27 cellular contexts compared by ENCODE assay signal in genomic region chr7:22114440-22114981, GRCh38.
A peak's percentile ranks its signal among the peaks of the same experiment; 100 is the strongest.
DNase-seq lines count a peak whose midpoint lies in the region; FAIRE-seq and TF ChIP-seq lines count a peak whose summit lies in the region.
"Had no signal": no experiment of that assay in that cellular context is flagged by ENCODE, and none has a peak within 500 bp of the region (broad histone marks: within the 10 kb centered on the region; RNA-seq: fewer than 3 reads in every experiment).

No MANE protein-coding gene starts in this region.

- H3K4me3 ChIP-seq in kidney (ENCODE audit: low read length in 2 of 2) = no peak overlapping the region
- H3K4me3 ChIP-seq in vagina = no peak overlapping the region
- H3K4me3 ChIP-seq: SJCRH30 had no signal

- H3K27me3 ChIP-seq in vagina = no peaks in the 10 kb centered on the region
- H3K27me3 ChIP-seq: neutrophil had no signal

- intact Hi-C loops in kidney (cut with DNase I) (loop anchor here (5.0 kb wide), 1 partner anchor 373 kb away; no protein-coding TSS in a partner anchor), vagina (cut with DNase I) (loop anchor here (5.0 to 10.0 kb wide), 2 partner anchors 140 to 373 kb away; no protein-coding TSS in a partner anchor)

- H3K9ac ChIP-seq in kidney (ENCODE audit: low read length in 2 of 2) = no peak overlapping the region

- TF ChIP-seq CTCF in endothelial cell (IDR thresholded peaks at IDR 0.05; ENCODE audit: unreplicated experiment) (no peak), kidney (IDR thresholded peaks at IDR 0.05; ENCODE audit: borderline replicate concordance, extremely low read depth, insufficient read depth) (no peak), vagina (IDR thresholded peaks at IDR 0.05) (no peak), RWPE1 (conservative IDR thresholded peaks at IDR 0.05; ENCODE audit: low read depth) (no peak)

- CTCF ChIA-PET in RWPE1 (lab: Yijun Ruan, JAX) = no interaction called here

- H3K27ac ChIP-seq in kidney (ENCODE audit: low read depth in 2 of 2, low read length in 2 of 2) = no peak overlapping the region
- no peak overlapping the region for H3K27ac ChIP-seq in vagina
- no peak overlapping the region for H3K27ac ChIP-seq in RWPE1
- H3K27ac ChIP-seq: 22Rv1, C4-2B, neutrophil, SJCRH30 had no signal

- peak overlapping the region; percentile 63 for H3K4me3 Mint-ChIP-seq in endothelial cell (ENCODE audit: unreplicated experiment)
- H3K4me3 Mint-ChIP-seq: activated B cell treated with CpG ODN at 0.5 μM for 24 hours; activated naive CD8-positive, alpha-beta T cell treated with anti-CD3 and anti-CD28 coated beads, Interleukin-2, amount 10 ng/mL, durations not matched to agents 7 days and 5 days had no signal

- peaks cover 26% of the 10 kb centered on the region for H3K4me1 Mint-ChIP-seq in endothelial cell (ENCODE audit: unreplicated experiment)
- H3K4me1 Mint-ChIP-seq: activated B cell treated with CpG ODN at 0.5 μM for 24 hours had no signal

- H3K36me3 ChIP-seq in kidney (ENCODE audit: control insufficient read depth in 1 of 2, insufficient read depth in 2 of 2, low read length in 2 of 2) (no peaks in the 10 kb centered on the region), vagina (no peaks in the 10 kb centered on the region)
- H3K36me3 ChIP-seq: neutrophil, SJCRH30 had no signal

- no peaks in the 10 kb centered on the region for H3K4me1 ChIP-seq in kidney (ENCODE audit: control insufficient read depth in 1 of 2, insufficient read depth in 1 of 2, low read depth in 1 of 2, low read length in 2 of 2)
- H3K4me1 ChIP-seq in vagina = no peaks in the 10 kb centered on the region
- H3K4me1 ChIP-seq: SJCRH30 had no signal

- H3K9me3 ChIP-seq in kidney (ENCODE audit: control insufficient read depth in 1 of 2, low read length in 2 of 2) (no peaks in the 10 kb centered on the region), vagina (no peaks in the 10 kb centered on the region)
- H3K9me3 ChIP-seq: neutrophil, SJCRH30 had no signal

- peak; percentile 32 for DNase-seq in activated CD8-positive, alpha-beta memory T cell treated with anti-CD3 and anti-CD28 coated beads for 24 hours
- DNase-seq in activated CD8-positive, alpha-beta memory T cell treated with anti-CD3 and anti-CD28 coated beads, Interleukin-2, amount 50 U/mL, for 4 hours = no peak
- DNase-seq in endothelial cell (ENCODE audit: low spot score) (no peak), kidney (peak; percentile 78), superior temporal gyrus (ENCODE audit: extremely low spot score) (peak; percentile 20), vagina (ENCODE audit: extremely low spot score in 2 of 2) (no peak), RWPE1 (ENCODE audit: low spot score) (no peak)
- no peak for DNase-seq in activated CD4-positive, CD25-positive, alpha-beta regulatory T cell (lab: John Stamatoyannopoulos, UW)
- DNase-seq: activated B cell treated with CpG ODN at 0.5 μM for 24 hours; activated effector memory CD4-positive, alpha-beta T cell treated with Interleukin-2 at 50 U/mL for 16 hours; activated naive CD8-positive, alpha-beta T cell treated with anti-CD3 and anti-CD28 coated beads, Interleukin-2, amount 10 ng/mL, durations not matched to agents 7 days and 5 days; central memory CD4-positive, alpha-beta T cell; DMS79 treated with DMSO at 0.1 percent for 48 hours; GF-D8; HCEC 1CT; mammary epithelial cell; NCI-H1105; NCI-H1930; NCI-H524 treated with DMSO at 0.1 percent for 48 hours; SJCRH30; small intestine; stimulated activated CD4-positive, alpha-beta T cell treated with anti-CD3 and anti-CD28 coated beads, Interleukin-2, amount 100 ng/mL, for 24 hours had no signal

- peaks cover 9% of the 10 kb centered on the region for H3K27me3 Mint-ChIP-seq in endothelial cell (ENCODE audit: unreplicated experiment)
- H3K27me3 Mint-ChIP-seq: activated B cell treated with CpG ODN at 0.5 μM for 24 hours had no signal

- peaks cover 10% of the 10 kb centered on the region for H3K36me3 Mint-ChIP-seq in endothelial cell (ENCODE audit: low read depth, unreplicated experiment)
- H3K36me3 Mint-ChIP-seq: activated naive CD8-positive, alpha-beta T cell treated with anti-CD3 and anti-CD28 coated beads, Interleukin-2, amount 10 ng/mL, durations not matched to agents 7 days and 5 days had no signal

- H3K9me3 Mint-ChIP-seq in endothelial cell (ENCODE audit: unreplicated experiment) = no peaks in the 10 kb centered on the region
- H3K9me3 Mint-ChIP-seq: activated B cell treated with CpG ODN at 0.5 μM for 24 hours; activated naive CD8-positive, alpha-beta T cell treated with anti-CD3 and anti-CD28 coated beads, Interleukin-2, amount 10 ng/mL, durations not matched to agents 7 days and 5 days had no signal

- FAIRE-seq in kidney (lab: Jason Lieb, UNC) = no peak
- FAIRE-seq: astrocyte, keratinocyte, small intestine had no signal

- H3K27ac Mint-ChIP-seq in endothelial cell (ENCODE audit: unreplicated experiment) = no peak overlapping the region
- H3K27ac Mint-ChIP-seq: activated B cell treated with CpG ODN at 0.5 μM for 24 hours; activated naive CD8-positive, alpha-beta T cell treated with anti-CD3 and anti-CD28 coated beads, Interleukin-2, amount 10 ng/mL, durations not matched to agents 7 days and 5 days had no signal

- POLR2A ChIA-PET in RWPE1 (lab: Yijun Ruan, JAX; ENCODE audit: low non-redundant PET) = no interaction called here

- TF ChIP-seq POLR2A in vagina (IDR thresholded peaks at IDR 0.05) = no peak

Comparison
In these comparisons a context has a peak if more than half of its experiments do, and no peak if none do; other contexts are left out.
1. DNase-seq: peak in activated CD8-positive, alpha-beta memory T cell treated with anti-CD3 and anti-CD28 coated beads for 24 hours (single experiment), kidney (single experiment) and superior temporal gyrus (single experiment); none in activated CD8-positive, alpha-beta memory T cell treated with anti-CD3 and anti-CD28 coated beads, Interleukin-2, amount 50 U/mL, for 4 hours (single experiment), endothelial cell (single experiment), activated CD4-positive, CD25-positive, alpha-beta regulatory T cell (0 of 4), vagina (0 of 2) and RWPE1 (single experiment).